Comparison of ENCODE assay signal across 19 cellular contexts in the genomic region with DNA sequence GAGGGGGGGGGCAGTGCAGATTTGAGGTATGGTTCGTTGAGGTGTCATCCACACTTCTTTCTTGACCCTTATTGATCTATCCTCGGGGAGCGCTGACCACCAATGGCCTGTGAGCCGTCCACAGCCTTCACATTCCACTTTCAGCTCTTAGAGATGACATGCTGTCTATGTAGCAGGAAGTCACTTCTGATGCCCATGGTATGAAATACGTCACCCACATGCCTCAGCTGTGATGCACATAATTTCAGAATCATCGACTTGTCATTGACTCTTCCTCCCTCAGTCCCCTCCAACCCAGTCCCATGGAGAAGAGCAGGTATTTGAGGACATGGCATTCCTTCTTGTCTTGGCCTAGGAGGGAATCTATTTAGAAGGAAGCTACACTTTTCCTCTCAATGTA. TPM values are rescaled to one million over a fixed set of nuclear protein-coding genes. Genes with fewer than 3 reads are reported as not detected.
DNase-seq lines count a peak whose midpoint lies in the region; ATAC-seq and TF ChIP-seq lines count a peak whose summit lies in the region.
"Had no signal": no experiment of that assay in that cellular context is flagged by ENCODE, and none has a peak within 500 bp of the region (broad histone marks: within the 10 kb centered on the region; RNA-seq: fewer than 3 reads in every experiment).

No MANE protein-coding gene starts in this region.

- no peaks in the 10 kb centered on the region for H3K36me3 Mint-ChIP-seq in immature natural killer cell
- H3K36me3 Mint-ChIP-seq: activated naive CD8-positive, alpha-beta T cell had no signal

- TF ChIP-seq CTCF in brain microvascular endothelial cell (IDR thresholded peaks at IDR 0.05; ENCODE audit: low read depth, low read length, missing control alignments) (no peak), lower lobe of right lung (IDR thresholded peaks at IDR 0.05) (no peak)

- no peak overlapping the region for H2AFZ ChIP-seq in ACC112 (ENCODE audit: low read length, unreplicated experiment)

- peaks cover 0 to 5% (median 0%) of the 10 kb centered on the region in 6 donors for H3K9me3 Mint-ChIP-seq in immature natural killer cell
- H3K9me3 Mint-ChIP-seq: endodermal cell had no signal

- in situ Hi-C loops in brain microvascular endothelial cell (cut with HindIII; ENCODE audit: low pct_ligation_motif_present, low sequenced_read_pairs), result no loop called here

- peaks cover 3 to 4% (median 4%) of the 10 kb centered on the region in 3 donors for H3K27me3 Mint-ChIP-seq in immature natural killer cell (ENCODE audit: low read depth in 3 of 3)
- H3K27me3 Mint-ChIP-seq: activated CD4-positive, alpha-beta memory T cell treated with anti-CD3 and anti-CD28 coated beads, Interleukin-2, amount 10 ng/mL, durations not matched to agents 7 days and 5 days had no signal

- no peaks in the 10 kb centered on the region for H3K79me2 ChIP-seq in ACC112 (ENCODE audit: control insufficient read depth, insufficient read depth, low read length, unreplicated experiment)

- ATAC-seq in lower lobe of right lung, result no peak
- ATAC-seq: stimulated activated naive CD8-positive, alpha-beta T cell treated with anti-CD3 and anti-CD28 coated beads, Interleukin-15, amount 100 ng/mL, for 72 hours had no signal

- peak overlapping the region; percentile 30; the same call in 1 of the 2 replicates for H3K4me3 ChIP-seq in ACC112 (ENCODE audit: low read depth, low read length)
- H3K4me3 ChIP-seq in brain microvascular endothelial cell (ENCODE audit: low read depth, low read length), result no peak overlapping the region
- no peak overlapping the region for H3K4me3 ChIP-seq in lower lobe of right lung
- H3K4me3 ChIP-seq: lung had no signal

- intact Hi-C loops in lower lobe of right lung (cut with DNase I), result no loop called here

- H3K27me3 ChIP-seq in ACC112 (ENCODE audit: insufficient read depth, low read length) (no peaks in the 10 kb centered on the region), brain microvascular endothelial cell (replicated peaks) (no peaks in the 10 kb centered on the region), lower lobe of right lung (ENCODE audit: low read depth) (no peaks in the 10 kb centered on the region)

- H3K36me3 ChIP-seq in ACC112 (ENCODE audit: insufficient read depth, low read length), result no peaks in the 10 kb centered on the region
- H3K36me3 ChIP-seq in brain microvascular endothelial cell (replicated peaks), result no peaks in the 10 kb centered on the region
- no peaks in the 10 kb centered on the region for H3K36me3 ChIP-seq in lower lobe of right lung

- H3K4me3 Mint-ChIP-seq in immature natural killer cell, result no peak overlapping the region
- H3K4me3 Mint-ChIP-seq: activated CD4-positive, alpha-beta memory T cell treated with anti-CD3 and anti-CD28 coated beads, Interleukin-2, amount 10 ng/mL, durations not matched to agents 7 days and 5 days; activated naive CD8-positive, alpha-beta T cell; endodermal cell; nephron; stimulated activated naive CD8-positive, alpha-beta T cell treated with anti-CD3 and anti-CD28 coated beads, Interleukin-15, amount 100 ng/mL, for 72 hours had no signal

- H3K27ac ChIP-seq in ACC112 (ENCODE audit: low read depth, low read length), result peak overlapping the region; percentile 86
- peak overlapping the region; percentile 95 for H3K27ac ChIP-seq in brain microvascular endothelial cell
- H3K27ac ChIP-seq in lower lobe of right lung, result peak overlapping the region; percentile 91

- DNase-seq in HT1080 (ENCODE audit: low read depth) (peak; percentile 46), brain microvascular endothelial cell (peak; percentile 83), lower lobe of right lung (no peak), RPMI8226 (no peak), MV-4-11 (lab: John Stamatoyannopoulos, UW) (no peak), NCI-H1092 treated with DMSO at 0.1 percent for 48 hours (lab: John Stamatoyannopoulos, UW) (no peak), immature natural killer cell (no peak)
- DNase-seq: activated CD4-positive, alpha-beta memory T cell treated with anti-CD3 and anti-CD28 coated beads, Interleukin-2, amount 10 ng/mL, durations not matched to agents 7 days and 5 days; activated T-cell treated with anti-CD3 and anti-CD28 coated beads, Interleukin-2, amount 50 U/mL, for 48 hours; caudate nucleus; endodermal cell; GDM1; NCI-H187 treated with DMSO at 0.1 percent for 48 hours; NCI-H524; stimulated activated naive CD8-positive, alpha-beta T cell treated with anti-CD3 and anti-CD28 coated beads, Interleukin-15, amount 100 ng/mL, for 72 hours had no signal

- no peaks in the 10 kb centered on the region for H3K9me3 ChIP-seq in lower lobe of right lung

- H3K4me1 ChIP-seq in ACC112 (ENCODE audit: control insufficient read depth, insufficient read depth, low read length, unreplicated experiment) (peaks cover 26% of the 10 kb centered on the region), lower lobe of right lung (peaks cover 60% of the 10 kb centered on the region)

- H3K4me1 Mint-ChIP-seq in immature natural killer cell, result no peaks in the 10 kb centered on the region
- H3K4me1 Mint-ChIP-seq: activated CD4-positive, alpha-beta memory T cell treated with anti-CD3 and anti-CD28 coated beads, Interleukin-2, amount 10 ng/mL, durations not matched to agents 7 days and 5 days; endodermal cell; nephron; stimulated activated naive CD8-positive, alpha-beta T cell treated with anti-CD3 and anti-CD28 coated beads, Interleukin-15, amount 100 ng/mL, for 72 hours had no signal

- no peak overlapping the region for H3K27ac Mint-ChIP-seq in immature natural killer cell
- H3K27ac Mint-ChIP-seq: activated CD4-positive, alpha-beta memory T cell treated with anti-CD3 and anti-CD28 coated beads, Interleukin-2, amount 10 ng/mL, durations not matched to agents 7 days and 5 days; activated naive CD8-positive, alpha-beta T cell; endodermal cell; nephron; stimulated activated naive CD8-positive, alpha-beta T cell treated with anti-CD3 and anti-CD28 coated beads, Interleukin-15, amount 100 ng/mL, for 72 hours had no signal

RNA-seq across cellular contexts. Expression of a gene that starts 4.7 kb away (rescaled TPM):
- 2.9 and 6.0 TPM in 2 replicates for total RNA-seq in HT1080 (2014; rRNA removed; shearing (Covaris generic))
- polyA plus RNA-seq in HT1080 (2015; cell fraction: cytosol; rRNA removed), result 0.77 and 1.4 TPM in 2 replicates
- 2.1 and 2.5 TPM in 2 replicates for polyA plus RNA-seq in HT1080 (2015; cell fraction: nucleus; rRNA removed)
- 238 TPM for total RNA-seq in lower lobe of right lung
- not detected for polyA plus RNA-seq in immature natural killer cell
- total RNA-seq: activated CD4-positive, alpha-beta memory T cell treated with anti-CD3 and anti-CD28 coated beads, Interleukin-2, amount 10 ng/mL, durations not matched to agents 7 days and 5 days; endodermal cell had no signal

Comparison
In these comparisons a context has a peak if more than half of its experiments do, and no peak if none do; other contexts are left out.
1. DNase-seq: peak in HT1080 (single experiment) and brain microvascular endothelial cell (single experiment); none in lower lobe of right lung (single experiment), RPMI8226 (single experiment), MV-4-11 (single experiment), NCI-H1092 treated with DMSO at 0.1 percent for 48 hours (single experiment) and immature natural killer cell (0 of 3).
2. RNA of a gene that starts 4.7 kb away (total RNA-seq): 238 TPM in lower lobe of right lung (single experiment); 2.9 to 6.0 TPM in HT1080; every median in the first group is over 10 times any median in the second.
3. Peak in every context shown above with its lines, with median percentiles within 50 percentile points of each other: H3K27ac ChIP-seq.